In genomic region chr6:27687154-27688013, GRCh38 we compare ENCODE assay signal across 1 cellular context.
TF ChIP-seq lines count a peak whose summit lies in the region.

No MANE protein-coding gene starts in this region.

TF ChIP-seq in HepG2, 621 proteins besides CTCF, POLR2A, EP300 and RAD21 (continued from another document and continues in another):
- TF ChIP-seq HMGXB3 (CRISPR knock-in tag; IDR thresholded peaks at IDR 0.05; ENCODE audit: borderline replicate concordance) (no peak), KIAA2018 (CRISPR knock-in tag; IDR thresholded peaks at IDR 0.05; ENCODE audit: borderline replicate concordance) (no peak), ZFP1 (CRISPR knock-in tag; IDR thresholded peaks at IDR 0.05) (no peak), ZNF232 (CRISPR knock-in tag; IDR thresholded peaks at IDR 0.05; ENCODE audit: borderline replicate concordance) (no peak), DNMT1 (CRISPR knock-in tag; IDR thresholded peaks at IDR 0.05) (no peak), ISL2 (CRISPR knock-in tag; IDR thresholded peaks at IDR 0.05) (no peak; the same call in 1 of the 2 replicates), PATZ1 (CRISPR knock-in tag; IDR thresholded peaks at IDR 0.05) (0 out of 2 replicates have a peak, but pooled peaks have one; percentile 38), FUBP1 (CRISPR knock-in tag; IDR thresholded peaks at IDR 0.05; ENCODE audit: borderline replicate concordance) (no peak), ZSCAN12 (CRISPR knock-in tag; IDR thresholded peaks at IDR 0.05) (no peak), ZNF816 (CRISPR knock-in tag; IDR thresholded peaks at IDR 0.05; ENCODE audit: borderline replicate concordance) (no peak; the same call in 1 of the 2 replicates), ZNF136 (CRISPR knock-in tag; IDR thresholded peaks at IDR 0.05; ENCODE audit: low read depth) (no peak), ZNF407 (CRISPR knock-in tag; IDR thresholded peaks at IDR 0.05; ENCODE audit: not compliant biosample characterization) (peak; percentile 92), ZBTB44 (CRISPR knock-in tag; IDR thresholded peaks at IDR 0.05) (no peak), GTF2F1 (IDR thresholded peaks at IDR 0.05; ENCODE audit: low read length) (no peak)
